In the genomic region with DNA sequence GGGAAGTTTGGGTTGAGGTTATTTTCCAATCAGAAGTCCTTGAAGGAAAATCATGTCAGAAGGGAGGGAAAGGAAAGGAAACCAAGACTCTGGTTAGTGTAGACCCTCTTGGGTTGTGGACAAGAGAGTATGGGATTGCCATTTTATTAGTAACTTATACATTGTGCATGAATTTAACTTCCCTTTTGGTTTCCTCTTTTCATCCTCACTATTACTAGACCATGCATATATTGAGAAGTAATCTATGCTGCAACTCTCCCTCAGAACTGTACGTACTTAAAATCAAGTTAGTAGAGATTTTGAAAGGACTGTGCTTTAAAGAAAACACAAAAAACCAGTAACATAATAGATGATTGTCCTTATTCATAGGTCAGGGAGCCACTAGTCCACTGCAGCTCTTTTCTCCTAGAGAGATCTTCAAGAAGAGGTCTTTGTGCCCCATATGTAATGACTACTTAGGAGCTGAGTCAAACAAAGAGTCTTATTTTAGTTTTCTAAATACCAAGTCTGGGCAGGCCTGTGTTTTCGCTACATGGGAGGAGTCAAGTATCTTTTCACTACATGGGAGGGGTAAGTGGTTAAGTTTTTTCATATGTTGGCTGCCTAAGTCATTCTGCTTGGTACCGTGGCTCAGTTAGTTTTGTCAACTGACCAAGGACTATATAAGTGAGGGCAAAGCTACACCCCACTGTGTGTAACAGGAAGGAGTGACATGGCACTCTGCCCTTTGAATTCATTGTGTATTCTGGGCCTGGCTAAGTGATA, we compare ENCODE assay signal across 1 cellular context.
TF ChIP-seq lines count a peak whose summit lies in the region.

No MANE protein-coding gene starts in this region.

TF ChIP-seq in GM12878, 131 proteins besides CTCF, POLR2A, EP300 and RAD21 (continued from another document and continues in another):
- TF ChIP-seq SPI1 (IDR thresholded peaks at IDR 0.05; ENCODE audit: borderline replicate concordance, insufficient read depth, low read depth, low read length) (peak; percentile 73), MEF2B (IDR thresholded peaks at IDR 0.05; ENCODE audit: partially characterized antibody, poor library complexity, severe bottlenecking) (peak; percentile 53), ATF2 (IDR thresholded peaks at IDR 0.05; ENCODE audit: low read length) (peak; percentile 64), ETV6 (conservative IDR thresholded peaks at IDR 0.05 in 1 of 2, IDR thresholded peaks at IDR 0.05 in 1 of 2; ENCODE audit: borderline replicate concordance in 1 of 2, low read depth in 1 of 2) (peak in 1 of 2 experiments; percentile 76; a peak in 1 of 4 replicates), GATAD2B (conservative IDR thresholded peaks at IDR 0.05; ENCODE audit: low read depth) (no peak; the same call in 1 of the 2 replicates), ZNF217 (IDR thresholded peaks at IDR 0.05) (peak; percentile 38; the same call in 1 of the 2 replicates), ZNF24 (IDR thresholded peaks at IDR 0.05) (0 out of 2 replicates have a peak, but pooled peaks have one; percentile 5), BMI1 (IDR thresholded peaks at IDR 0.05; ENCODE audit: borderline replicate concordance) (no peak), MAX (IDR thresholded peaks at IDR 0.05; ENCODE audit: low read depth, low read length) (no peak), IKZF1 (conservative IDR thresholded peaks at IDR 0.05) (no peak; the same call in 1 of the 2 replicates), JUNB (IDR thresholded peaks at IDR 0.05) (peak; percentile 95), ATF7 (IDR thresholded peaks at IDR 0.05; ENCODE audit: low read depth) (peak; percentile 61), RUNX3 (IDR thresholded peaks at IDR 0.05; ENCODE audit: low read length) (peak; percentile 60), GABPA (IDR thresholded peaks at IDR 0.05; ENCODE audit: low read depth) (0 out of 2 replicates have a peak, but pooled peaks have one; percentile 21), KDM1A (IDR thresholded peaks at IDR 0.05; ENCODE audit: borderline replicate concordance) (no peak), NBN (IDR thresholded peaks at IDR 0.05) (0 out of 2 replicates have a peak, but pooled peaks have one; percentile 60), CEBPB (IDR thresholded peaks at IDR 0.05; ENCODE audit: borderline replicate concordance in 1 of 2, low read depth in 2 of 2, low read length in 2 of 2) (no peak), MTA2 (IDR thresholded peaks at IDR 0.05; ENCODE audit: low read depth) (peak; percentile 64), MTA3 (IDR thresholded peaks at IDR 0.05; ENCODE audit: borderline replicate concordance, low read length) (0 out of 2 replicates have a peak, but pooled peaks have one; percentile 65), NFIC (IDR thresholded peaks at IDR 0.05; ENCODE audit: low read depth, low read length) (peak; percentile 83), BCL11A (IDR thresholded peaks at IDR 0.05; ENCODE audit: low read depth, low read length) (peak; percentile 33; the same call in 1 of the 2 replicates), IKZF2 (IDR thresholded peaks at IDR 0.05) (peak; percentile 20 to 49; a peak in 3 of 4 replicates), ZNF622 (IDR thresholded peaks at IDR 0.05) (no peak), CREM (IDR thresholded peaks at IDR 0.05; ENCODE audit: low read depth) (peak; percentile 57), HDAC2 (IDR thresholded peaks at IDR 0.05) (no peak), MEF2A (IDR thresholded peaks at IDR 0.05; ENCODE audit: insufficient read depth, low read depth, low read length) (peak; percentile 73), SMARCA5 (IDR thresholded peaks at IDR 0.05) (no peak), TCF3 (IDR thresholded peaks at IDR 0.05; ENCODE audit: borderline replicate concordance, insufficient read depth, low read depth, low read length) (no peak), POU2F2 (IDR thresholded peaks at IDR 0.05; ENCODE audit: borderline replicate concordance, low read depth, low read length) (no peak; the same call in 2 of the 3 replicates), FOXM1 (IDR thresholded peaks at IDR 0.05; ENCODE audit: low read depth, low read length) (0 out of 2 replicates have a peak, but pooled peaks have one; percentile 25), SP1 (IDR thresholded peaks at IDR 0.05; ENCODE audit: low read depth, low read length) (no peak)
- TF ChIP-seq, protein P1, sequence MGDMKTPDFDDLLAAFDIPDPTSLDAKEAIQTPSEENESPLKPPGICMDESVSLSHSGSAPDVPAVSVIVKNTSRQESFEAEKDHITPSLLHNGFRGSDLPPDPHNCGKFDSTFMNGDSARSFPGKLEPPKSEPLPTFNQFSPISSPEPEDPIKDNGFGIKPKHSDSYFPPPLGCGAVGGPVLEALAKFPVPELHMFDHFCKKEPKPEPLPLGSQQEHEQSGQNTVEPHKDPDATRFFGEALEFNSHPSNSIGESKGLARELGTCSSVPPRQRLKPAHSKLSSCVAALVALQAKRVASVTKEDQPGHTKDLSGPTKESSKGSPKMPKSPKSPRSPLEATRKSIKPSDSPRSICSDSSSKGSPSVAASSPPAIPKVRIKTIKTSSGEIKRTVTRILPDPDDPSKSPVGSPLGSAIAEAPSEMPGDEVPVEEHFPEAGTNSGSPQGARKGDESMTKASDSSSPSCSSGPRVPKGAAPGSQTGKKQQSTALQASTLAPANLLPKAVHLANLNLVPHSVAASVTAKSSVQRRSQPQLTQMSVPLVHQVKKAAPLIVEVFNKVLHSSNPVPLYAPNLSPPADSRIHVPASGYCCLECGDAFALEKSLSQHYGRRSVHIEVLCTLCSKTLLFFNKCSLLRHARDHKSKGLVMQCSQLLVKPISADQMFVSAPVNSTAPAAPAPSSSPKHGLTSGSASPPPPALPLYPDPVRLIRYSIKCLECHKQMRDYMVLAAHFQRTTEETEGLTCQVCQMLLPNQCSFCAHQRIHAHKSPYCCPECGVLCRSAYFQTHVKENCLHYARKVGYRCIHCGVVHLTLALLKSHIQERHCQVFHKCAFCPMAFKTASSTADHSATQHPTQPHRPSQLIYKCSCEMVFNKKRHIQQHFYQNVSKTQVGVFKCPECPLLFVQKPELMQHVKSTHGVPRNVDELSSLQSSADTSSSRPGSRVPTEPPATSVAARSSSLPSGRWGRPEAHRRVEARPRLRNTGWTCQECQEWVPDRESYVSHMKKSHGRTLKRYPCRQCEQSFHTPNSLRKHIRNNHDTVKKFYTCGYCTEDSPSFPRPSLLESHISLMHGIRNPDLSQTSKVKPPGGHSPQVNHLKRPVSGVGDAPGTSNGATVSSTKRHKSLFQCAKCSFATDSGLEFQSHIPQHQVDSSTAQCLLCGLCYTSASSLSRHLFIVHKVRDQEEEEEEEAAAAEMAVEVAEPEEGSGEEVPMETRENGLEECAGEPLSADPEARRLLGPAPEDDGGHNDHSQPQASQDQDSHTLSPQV (IDR thresholded peaks at IDR 0.05), result no peak
- TF ChIP-seq, protein P2, sequence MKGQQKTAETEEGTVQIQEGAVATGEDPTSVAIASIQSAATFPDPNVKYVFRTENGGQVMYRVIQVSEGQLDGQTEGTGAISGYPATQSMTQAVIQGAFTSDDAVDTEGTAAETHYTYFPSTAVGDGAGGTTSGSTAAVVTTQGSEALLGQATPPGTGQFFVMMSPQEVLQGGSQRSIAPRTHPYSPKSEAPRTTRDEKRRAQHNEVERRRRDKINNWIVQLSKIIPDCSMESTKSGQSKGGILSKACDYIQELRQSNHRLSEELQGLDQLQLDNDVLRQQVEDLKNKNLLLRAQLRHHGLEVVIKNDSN (IDR thresholded peaks at IDR 0.05; ENCODE audit: borderline replicate concordance, extremely low read length, insufficient read depth, low read depth, low read length), result no peak
- TF ChIP-seq, protein P3, sequence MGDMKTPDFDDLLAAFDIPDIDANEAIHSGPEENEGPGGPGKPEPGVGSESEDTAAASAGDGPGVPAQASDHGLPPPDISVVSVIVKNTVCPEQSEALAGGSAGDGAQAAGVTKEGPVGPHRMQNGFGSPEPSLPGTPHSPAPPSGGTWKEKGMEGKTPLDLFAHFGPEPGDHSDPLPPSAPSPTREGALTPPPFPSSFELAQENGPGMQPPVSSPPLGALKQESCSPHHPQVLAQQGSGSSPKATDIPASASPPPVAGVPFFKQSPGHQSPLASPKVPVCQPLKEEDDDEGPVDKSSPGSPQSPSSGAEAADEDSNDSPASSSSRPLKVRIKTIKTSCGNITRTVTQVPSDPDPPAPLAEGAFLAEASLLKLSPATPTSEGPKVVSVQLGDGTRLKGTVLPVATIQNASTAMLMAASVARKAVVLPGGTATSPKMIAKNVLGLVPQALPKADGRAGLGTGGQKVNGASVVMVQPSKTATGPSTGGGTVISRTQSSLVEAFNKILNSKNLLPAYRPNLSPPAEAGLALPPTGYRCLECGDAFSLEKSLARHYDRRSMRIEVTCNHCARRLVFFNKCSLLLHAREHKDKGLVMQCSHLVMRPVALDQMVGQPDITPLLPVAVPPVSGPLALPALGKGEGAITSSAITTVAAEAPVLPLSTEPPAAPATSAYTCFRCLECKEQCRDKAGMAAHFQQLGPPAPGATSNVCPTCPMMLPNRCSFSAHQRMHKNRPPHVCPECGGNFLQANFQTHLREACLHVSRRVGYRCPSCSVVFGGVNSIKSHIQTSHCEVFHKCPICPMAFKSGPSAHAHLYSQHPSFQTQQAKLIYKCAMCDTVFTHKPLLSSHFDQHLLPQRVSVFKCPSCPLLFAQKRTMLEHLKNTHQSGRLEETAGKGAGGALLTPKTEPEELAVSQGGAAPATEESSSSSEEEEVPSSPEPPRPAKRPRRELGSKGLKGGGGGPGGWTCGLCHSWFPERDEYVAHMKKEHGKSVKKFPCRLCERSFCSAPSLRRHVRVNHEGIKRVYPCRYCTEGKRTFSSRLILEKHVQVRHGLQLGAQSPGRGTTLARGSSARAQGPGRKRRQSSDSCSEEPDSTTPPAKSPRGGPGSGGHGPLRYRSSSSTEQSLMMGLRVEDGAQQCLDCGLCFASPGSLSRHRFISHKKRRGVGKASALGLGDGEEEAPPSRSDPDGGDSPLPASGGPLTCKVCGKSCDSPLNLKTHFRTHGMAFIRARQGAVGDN (IDR thresholded peaks at IDR 0.05), result peak; percentile 21; the same call in 1 of the 2 replicates
- TF ChIP-seq, protein P4, sequence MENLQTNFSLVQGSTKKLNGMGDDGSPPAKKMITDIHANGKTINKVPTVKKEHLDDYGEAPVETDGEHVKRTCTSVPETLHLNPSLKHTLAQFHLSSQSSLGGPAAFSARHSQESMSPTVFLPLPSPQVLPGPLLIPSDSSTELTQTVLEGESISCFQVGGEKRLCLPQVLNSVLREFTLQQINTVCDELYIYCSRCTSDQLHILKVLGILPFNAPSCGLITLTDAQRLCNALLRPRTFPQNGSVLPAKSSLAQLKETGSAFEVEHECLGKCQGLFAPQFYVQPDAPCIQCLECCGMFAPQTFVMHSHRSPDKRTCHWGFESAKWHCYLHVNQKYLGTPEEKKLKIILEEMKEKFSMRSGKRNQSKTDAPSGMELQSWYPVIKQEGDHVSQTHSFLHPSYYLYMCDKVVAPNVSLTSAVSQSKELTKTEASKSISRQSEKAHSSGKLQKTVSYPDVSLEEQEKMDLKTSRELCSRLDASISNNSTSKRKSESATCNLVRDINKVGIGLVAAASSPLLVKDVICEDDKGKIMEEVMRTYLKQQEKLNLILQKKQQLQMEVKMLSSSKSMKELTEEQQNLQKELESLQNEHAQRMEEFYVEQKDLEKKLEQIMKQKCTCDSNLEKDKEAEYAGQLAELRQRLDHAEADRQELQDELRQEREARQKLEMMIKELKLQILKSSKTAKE (IDR thresholded peaks at IDR 0.05; ENCODE audit: low read depth, poor library complexity, severe bottlenecking), result peak; percentile 87
- TF ChIP-seq, protein P5, sequence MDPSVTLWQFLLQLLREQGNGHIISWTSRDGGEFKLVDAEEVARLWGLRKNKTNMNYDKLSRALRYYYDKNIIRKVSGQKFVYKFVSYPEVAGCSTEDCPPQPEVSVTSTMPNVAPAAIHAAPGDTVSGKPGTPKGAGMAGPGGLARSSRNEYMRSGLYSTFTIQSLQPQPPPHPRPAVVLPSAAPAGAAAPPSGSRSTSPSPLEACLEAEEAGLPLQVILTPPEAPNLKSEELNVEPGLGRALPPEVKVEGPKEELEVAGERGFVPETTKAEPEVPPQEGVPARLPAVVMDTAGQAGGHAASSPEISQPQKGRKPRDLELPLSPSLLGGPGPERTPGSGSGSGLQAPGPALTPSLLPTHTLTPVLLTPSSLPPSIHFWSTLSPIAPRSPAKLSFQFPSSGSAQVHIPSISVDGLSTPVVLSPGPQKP (IDR thresholded peaks at IDR 0.05; ENCODE audit: low read depth, low read length), result no peak
- TF ChIP-seq, protein P6, sequence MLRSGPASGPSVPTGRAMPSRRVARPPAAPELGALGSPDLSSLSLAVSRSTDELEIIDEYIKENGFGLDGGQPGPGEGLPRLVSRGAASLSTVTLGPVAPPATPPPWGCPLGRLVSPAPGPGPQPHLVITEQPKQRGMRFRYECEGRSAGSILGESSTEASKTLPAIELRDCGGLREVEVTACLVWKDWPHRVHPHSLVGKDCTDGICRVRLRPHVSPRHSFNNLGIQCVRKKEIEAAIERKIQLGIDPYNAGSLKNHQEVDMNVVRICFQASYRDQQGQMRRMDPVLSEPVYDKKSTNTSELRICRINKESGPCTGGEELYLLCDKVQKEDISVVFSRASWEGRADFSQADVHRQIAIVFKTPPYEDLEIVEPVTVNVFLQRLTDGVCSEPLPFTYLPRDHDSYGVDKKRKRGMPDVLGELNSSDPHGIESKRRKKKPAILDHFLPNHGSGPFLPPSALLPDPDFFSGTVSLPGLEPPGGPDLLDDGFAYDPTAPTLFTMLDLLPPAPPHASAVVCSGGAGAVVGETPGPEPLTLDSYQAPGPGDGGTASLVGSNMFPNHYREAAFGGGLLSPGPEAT (IDR thresholded peaks at IDR 0.05; ENCODE audit: low read depth), result peak; percentile 40; the same call in 1 of the 2 replicates
- TF ChIP-seq, protein P7, sequence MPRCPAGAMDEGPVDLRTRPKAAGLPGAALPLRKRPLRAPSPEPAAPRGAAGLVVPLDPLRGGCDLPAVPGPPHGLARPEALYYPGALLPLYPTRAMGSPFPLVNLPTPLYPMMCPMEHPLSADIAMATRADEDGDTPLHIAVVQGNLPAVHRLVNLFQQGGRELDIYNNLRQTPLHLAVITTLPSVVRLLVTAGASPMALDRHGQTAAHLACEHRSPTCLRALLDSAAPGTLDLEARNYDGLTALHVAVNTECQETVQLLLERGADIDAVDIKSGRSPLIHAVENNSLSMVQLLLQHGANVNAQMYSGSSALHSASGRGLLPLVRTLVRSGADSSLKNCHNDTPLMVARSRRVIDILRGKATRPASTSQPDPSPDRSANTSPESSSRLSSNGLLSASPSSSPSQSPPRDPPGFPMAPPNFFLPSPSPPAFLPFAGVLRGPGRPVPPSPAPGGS (IDR thresholded peaks at IDR 0.05; ENCODE audit: borderline replicate concordance, insufficient read depth, low read depth, low read length, poor library complexity, severe bottlenecking), result peak; percentile 76
